ENCODE assay signal across 8 cellular contexts in genomic region chr7:128476402-128477335, GRCh38.
DNase-seq lines count a peak whose midpoint lies in the region; ATAC-seq lines count a peak whose summit lies in the region.
"Not testable (repeated sequence)": the region's sequence is repeated elsewhere in the genome, so short reads cannot be mapped to it uniquely, and the experiment has no call there.

METTL2B (plus strand) TSS chr7:128476748; CDS start chr7:128476766, 18 bp downstream.

- peak within 1 kb of the TSS; percentile 91 for H3K27ac ChIP-seq in BLaER1

- not testable (repeated sequence) for H3K27me3 ChIP-seq in BLaER1

- peaks cover 25% of the 10 kb centered on the region for H3K36me3 ChIP-seq in BLaER1

- peaks cover 30% of the 10 kb centered on the region for H3K4me1 ChIP-seq in BLaER1

- H3K4me2 ChIP-seq in BLaER1: peak within 1 kb of the TSS; percentile 88

- H4K20me1 ChIP-seq in BLaER1: peaks cover 16% of the 10 kb centered on the region; the same call in 1 of the 2 replicates

- peak within 1 kb of the TSS; percentile 80 for H3K4me3 ChIP-seq in BLaER1

- DNase-seq in GM19240 (ENCODE audit: insufficient read length, low spot score): peak; percentile 40
- DNase-seq in NCI-H524 treated with DMSO at 0.1 percent for 48 hours (lab: John Stamatoyannopoulos, UW): peak; percentile 62
- peak; percentile 96 for DNase-seq in activated CD4-positive, alpha-beta T cell treated with anti-CD3 and anti-CD28 coated beads for 48 hours
- peak; percentile 63 for DNase-seq in cortex of kidney (lab: John Stamatoyannopoulos, UW)
- DNase-seq in left kidney (ENCODE audit: low read depth, low spot score): peak; percentile 98
- DNase-seq in stimulated activated CD4-positive, alpha-beta T cell treated with anti-CD3 and anti-CD28 coated beads, Interleukin-2, amount 100 ng/mL, for 4 hours (ENCODE audit: low read depth): peak; percentile 81

- H3K9me3 ChIP-seq in BLaER1: not testable (repeated sequence)

- peak within 1 kb of the TSS; percentile 91 for H3K9ac ChIP-seq in BLaER1

- ATAC-seq in HG03460 (IDR thresholded peaks at IDR 0.05; ENCODE audit: unreplicated experiment): peak; percentile 95

Comparison
In these comparisons a context has a peak if more than half of its experiments do, and no peak if none do; other contexts are left out.
1. Peak in every context shown above with its lines: DNase-seq, ATAC-seq, H3K4me3 ChIP-seq and H3K27ac ChIP-seq.
2. DNase-seq: peak in every context shown above with its lines; median percentile 98 in left kidney; 96 in activated CD4-positive, alpha-beta T cell treated with anti-CD3 and anti-CD28 coated beads for 48 hours; 81 in stimulated activated CD4-positive, alpha-beta T cell treated with anti-CD3 and anti-CD28 coated beads, Interleukin-2, amount 100 ng/mL, for 4 hours; 63 in cortex of kidney; 62 in NCI-H524 treated with DMSO at 0.1 percent for 48 hours; 40 in GM19240.